Comparison of ENCODE assay signal across 9 cellular contexts in genomic region chr12:111429760-111430417, GRCh38. TPM values are rescaled to one million over a fixed set of nuclear protein-coding genes. Genes with fewer than 3 reads are reported as not detected.
A peak's percentile ranks its signal among the peaks of the same experiment; 100 is the strongest.
DNase-seq lines count a peak whose midpoint lies in the region; ATAC-seq and TF ChIP-seq lines count a peak whose summit lies in the region.
"Had no signal": no experiment of that assay in that cellular context is flagged by ENCODE, and none has a peak within 500 bp of the region (broad histone marks: within the 10 kb centered on the region; RNA-seq: fewer than 3 reads in every experiment).

No MANE protein-coding gene starts in this region.

- POLR2A ChIA-PET in CD4-positive, alpha-beta T cell (lab: Charles Lee): interaction anchor here (0.5 to 5.2 kb wide), 11 partner anchors 9 to 43 kb away, joined by 3 to 35 read pairs (median 9); no protein-coding TSS in a partner anchor

- peak overlapping the region; percentile 100 for H3K27ac Mint-ChIP-seq in CD4-positive, alpha-beta T cell

- no peak for TF ChIP-seq EP300 in sigmoid colon (IDR thresholded peaks at IDR 0.05)

- peak overlapping the region; percentile 87 for H3K4me3 Mint-ChIP-seq in CD4-positive, alpha-beta T cell

- H3K27ac ChIP-seq in CD4-positive, alpha-beta T cell (ENCODE audit: low read depth, low read length): peak overlapping the region; percentile 92
- H3K27ac ChIP-seq in sigmoid colon: peak overlapping the region; percentile 37 to 57 (median 52)

- H3K27me3 ChIP-seq in CD4-positive, alpha-beta T cell (ENCODE audit: control insufficient read depth, insufficient read depth, low read length): no peaks in the 10 kb centered on the region
- no peaks in the 10 kb centered on the region for H3K27me3 ChIP-seq in sigmoid colon

- no peak overlapping the region for H3K4me3 ChIP-seq in sigmoid colon

- peaks cover 0 to 79% (median 46%) of the 10 kb centered on the region in 4 donors for H3K4me1 ChIP-seq in sigmoid colon

- no peaks in the 10 kb centered on the region for H3K9me3 ChIP-seq in CD4-positive, alpha-beta T cell (ENCODE audit: control insufficient read depth, low read length)
- no peaks in the 10 kb centered on the region for H3K9me3 ChIP-seq in sigmoid colon

- intact Hi-C loops in CD4-positive, alpha-beta T cell (cut with DNase I, micrococcal nuclease): loop anchor here in 1 of 2 experiments (1.0 kb wide), 1 partner anchor 24 kb away; no protein-coding TSS in a partner anchor
- intact Hi-C loops in sigmoid colon (cut with DNase I): no loop called here

- no peak for TF ChIP-seq POLR2A in sigmoid colon (IDR thresholded peaks at IDR 0.05)

- DNase-seq in CD4-positive, alpha-beta T cell: peak in 7 of 10 experiments; percentile 37 to 64 (median 54)
- peak; percentile 50 for DNase-seq in T follicular helper cell (ENCODE audit: low read depth)
- DNase-seq in activated naive CD8-positive, alpha-beta T cell treated with anti-CD3 and anti-CD28 coated beads, Interleukin-2, amount 50 U/mL, for 16 hours (ENCODE audit: low read depth, low spot score): peak; percentile 34
- DNase-seq in sigmoid colon: no peak
- no peak for DNase-seq in nucleus accumbens (lab: John Stamatoyannopoulos, UW)
- no peak for DNase-seq in glomerular visceral epithelial cell (ENCODE audit: extremely low spot score)
- DNase-seq: cerebellar nuclear complex had no signal

- H3K27me3 Mint-ChIP-seq in CD4-positive, alpha-beta T cell: no peaks in the 10 kb centered on the region

- ATAC-seq in CD4-positive, alpha-beta T cell (ENCODE audit: poor library complexity): peak; percentile 10
- ATAC-seq in HG03571 (IDR thresholded peaks at IDR 0.05; ENCODE audit: unreplicated experiment) (no peak), GM19351 (IDR thresholded peaks at IDR 0.05; ENCODE audit: unreplicated experiment) (no peak)

- no peak for TF ChIP-seq CTCF in CD4-positive, alpha-beta T cell (IDR thresholded peaks at IDR 0.05)
- no peak for TF ChIP-seq CTCF in sigmoid colon (IDR thresholded peaks at IDR 0.05)

- H3K4me1 Mint-ChIP-seq in CD4-positive, alpha-beta T cell (ENCODE audit: low read depth): peaks cover 93% of the 10 kb centered on the region

- H3K36me3 Mint-ChIP-seq in CD4-positive, alpha-beta T cell (ENCODE audit: low read depth): peaks cover 12% of the 10 kb centered on the region

- H3K36me3 ChIP-seq in sigmoid colon: no peaks in the 10 kb centered on the region

- 43 to 65% methylated on average over 22 of the region's 22 CpGs for WGBS in sigmoid colon, 2 donors

- H3K9me3 Mint-ChIP-seq in CD4-positive, alpha-beta T cell: no peaks in the 10 kb centered on the region

- CTCF ChIA-PET in CD4-positive, alpha-beta T cell (lab: Charles Lee): interaction anchor here (1.0 to 3.5 kb wide), 5 partner anchors 14 to 33 kb away, joined by 3 to 21 read pairs (median 8); no protein-coding TSS in a partner anchor

RNA-seq across cellular contexts. Expression of gene SH2B3, which starts 24.2 kb away (rescaled TPM):
- total RNA-seq in CD4-positive, alpha-beta T cell: 10 to 100 TPM; 42.3 to 46.4 TPM
- 10 to 100 TPM; 13.2 to 32.5 (median 14.9) TPM for total RNA-seq in sigmoid colon
- polyA plus RNA-seq in sigmoid colon: 10 to 100 TPM; 10.4 to 14.1 (median 12.0) TPM

Comparison
In these comparisons a context has a peak if more than half of its experiments do, and no peak if none do; other contexts are left out.
1. DNase-seq: peak in CD4-positive, alpha-beta T cell (7 of 10), T follicular helper cell (single experiment) and activated naive CD8-positive, alpha-beta T cell treated with anti-CD3 and anti-CD28 coated beads, Interleukin-2, amount 50 U/mL, for 16 hours (single experiment); none in sigmoid colon (single experiment), nucleus accumbens (0 of 56) and glomerular visceral epithelial cell (single experiment).